29 cellular contexts compared by ENCODE assay signal in genomic region chr19:15439078-15439799, GRCh38. TPM values are rescaled to one million over a fixed set of nuclear protein-coding genes. Genes with fewer than 3 reads are reported as not detected.
"Had no signal": no experiment of that assay in that cellular context is flagged by ENCODE, and none has a peak within 500 bp of the region (broad histone marks: within the 10 kb centered on the region; RNA-seq: fewer than 3 reads in every experiment).

No MANE protein-coding gene starts in this region.

- DNase-seq: activated B cell treated with CpG ODN at 0.5 μM for 24 hours; activated CD4-positive, alpha-beta T cell treated with anti-CD3 and anti-CD28 coated beads for 36 hours; activated CD4-positive, alpha-beta T cell treated with anti-CD3 and anti-CD28 coated beads, Interleukin-2, amount 50 U/mL, for 4 hours; activated CD8-positive, alpha-beta memory T cell treated with anti-CD3 and anti-CD28 coated beads for 24 hours; activated CD8-positive, alpha-beta memory T cell treated with anti-CD3 and anti-CD28 coated beads, Interleukin-2, amount 50 U/mL, for 4 hours; activated T-cell treated with anti-CD3 and anti-CD28 coated beads, Interleukin-2, amount 50 U/mL, for 24 hours; colonic mucosa; dorsolateral prefrontal cortex; esophagus squamous epithelium; head of caudate nucleus; hypothalamus; islet precursor cell; left colon; mesenchymal stem cell; nephron progenitor cell; occipital lobe; retina; stimulated activated CD4-positive, alpha-beta T cell treated with anti-CD3 and anti-CD28 coated beads, Interleukin-2, amount 100 ng/mL, for 48 hours; stimulated activated CD8-positive, alpha-beta memory T cell treated with anti-CD3 and anti-CD28 coated beads, Interleukin-4, amount 100 ng/mL, for 48 hours; stimulated activated naive B cell treated with anti-CD40 and anti-IgM and Interleukin-4, amounts not matched to agents 10 μg/mL and 1 μg/mL and 100 μg/mL, for 72 hours; T-helper 17 cell; testis had no signal

- H3K27me3 ChIP-seq: adrenal gland, breast epithelium, colonic mucosa, dorsolateral prefrontal cortex, esophagus squamous epithelium, gastroesophageal sphincter, testis, upper lobe of left lung had no signal

- H3K27ac ChIP-seq: adrenal gland, breast epithelium, colonic mucosa, dorsolateral prefrontal cortex, testis, upper lobe of left lung had no signal

- H3K36me3 ChIP-seq: adrenal gland, breast epithelium, colonic mucosa had no signal

- H3K4me1 ChIP-seq: adrenal gland, breast epithelium, colonic mucosa, testis, upper lobe of left lung had no signal

- H3K4me3 ChIP-seq: adrenal gland, breast epithelium, colonic mucosa, dorsolateral prefrontal cortex, esophagus squamous epithelium, gastroesophageal sphincter, testis, upper lobe of left lung had no signal

- H3K9me3 ChIP-seq: adrenal gland, breast epithelium, colonic mucosa, esophagus squamous epithelium, gastroesophageal sphincter, testis, upper lobe of left lung had no signal

RNA-seq across cellular contexts. Expression of gene RASAL3, which starts 25.1 kb away (rescaled TPM):
- total RNA-seq: myocyte, progenitor cell of endocrine pancreas had no signal

RNA-seq across cellular contexts. Expression of gene PGLYRP2, which starts 40.1 kb away (rescaled TPM):
- total RNA-seq: activated B cell treated with CpG ODN at 0.5 μM for 24 hours, adrenal gland, colonic mucosa, esophagus squamous epithelium, gastroesophageal sphincter, left colon, mononuclear cell, myocyte, occipital lobe, progenitor cell of endocrine pancreas, T-helper 17 cell, upper lobe of left lung had no signal
